8 cellular contexts compared by ENCODE assay signal in the genomic region with DNA sequence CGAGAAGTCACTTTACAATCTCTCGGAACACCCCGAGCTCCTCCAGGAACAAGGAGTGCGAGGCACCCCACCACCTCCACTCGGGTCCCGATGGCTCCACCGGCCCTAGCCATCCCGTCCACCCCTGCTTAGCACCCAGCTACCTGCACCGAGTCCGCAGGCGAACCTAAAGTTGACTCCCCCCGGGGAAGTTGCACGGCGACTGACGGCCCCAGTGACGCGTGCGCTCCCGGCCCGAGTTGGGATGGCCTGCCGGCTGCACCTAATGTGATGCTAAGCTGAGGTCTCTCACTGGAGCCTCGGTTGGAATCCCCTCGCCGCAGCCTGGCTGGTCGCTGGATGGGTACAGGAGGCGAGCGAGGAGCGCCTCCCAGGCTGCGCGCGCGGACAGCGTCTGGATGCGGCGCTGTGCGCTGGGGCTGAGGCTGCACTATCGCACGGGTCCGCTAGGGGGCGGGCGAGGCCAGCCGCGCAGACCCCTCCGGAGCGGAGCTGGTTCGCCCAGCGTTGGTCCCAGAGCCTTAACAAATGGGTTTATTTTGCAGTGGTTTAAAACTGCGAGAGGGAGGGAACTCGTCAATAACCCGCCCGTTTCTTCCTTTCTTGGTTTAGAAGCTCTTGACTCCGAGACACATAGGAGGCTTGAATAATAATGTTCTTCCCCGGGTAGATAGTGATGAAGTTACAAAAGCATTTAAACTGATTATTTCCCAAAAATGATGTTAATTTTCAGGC. TPM values are rescaled to one million over a fixed set of nuclear protein-coding genes. Genes with fewer than 3 reads are reported as not detected.
DNase-seq lines count a peak whose midpoint lies in the region; ATAC-seq and TF ChIP-seq lines count a peak whose summit lies in the region.

A gene (minus strand): TSS at position 526 of the 735 bp plus-strand sequence. CDS start 1,426 bp downstream, outside the sequence.

- no peak within 1 kb of the TSS for H3K9ac ChIP-seq in BLaER1 treated with 17β-estradiol and CSF1 and Interleukin-3, amounts not matched to agents 10 nM and 100 nM

- peak within 1 kb of the TSS in 2 of 10 experiments; percentile 14; a peak in 1 of 20 replicates for H3K4me3 ChIP-seq in BLaER1 treated with 17β-estradiol and CSF1 and Interleukin-3, amounts not matched to agents 10 nM and 100 nM

- no peak within 1 kb of the TSS for H3K27ac Mint-ChIP-seq in natural killer cell
- H3K27ac Mint-ChIP-seq in stimulated activated naive CD8-positive, alpha-beta T cell treated with anti-CD3 and anti-CD28 coated beads, Interleukin-15, amount 100 ng/mL, for 72 hours = peak within 1 kb of the TSS; percentile 31 to 35

- ATAC-seq in GM18873 (IDR thresholded peaks at IDR 0.05; ENCODE audit: low FRiP score, unreplicated experiment) (peak; percentile 69), HG03097 (IDR thresholded peaks at IDR 0.05; ENCODE audit: low FRiP score, unreplicated experiment) (peak; percentile 68), natural killer cell (peak; percentile 67 to 93 (median 77))
- ATAC-seq in stimulated activated naive CD8-positive, alpha-beta T cell treated with anti-CD3 and anti-CD28 coated beads, Interleukin-15, amount 100 ng/mL, for 72 hours = peak; percentile 83

- H3K4me3 Mint-ChIP-seq in natural killer cell = no peak within 1 kb of the TSS
- peak within 1 kb of the TSS; percentile 74 to 83 for H3K4me3 Mint-ChIP-seq in stimulated activated naive CD8-positive, alpha-beta T cell treated with anti-CD3 and anti-CD28 coated beads, Interleukin-15, amount 100 ng/mL, for 72 hours

- peaks cover 16 to 35% of the 10 kb centered on the region in 2 donors for H3K27me3 Mint-ChIP-seq in natural killer cell (ENCODE audit: low read depth in 2 of 2)
- H3K27me3 Mint-ChIP-seq in stimulated activated naive CD8-positive, alpha-beta T cell treated with anti-CD3 and anti-CD28 coated beads, Interleukin-15, amount 100 ng/mL, for 72 hours = peaks cover 64% of the 10 kb centered on the region

- intact Hi-C loops in natural killer cell (cut with micrococcal nuclease) = no loop called here

- TF ChIP-seq CTCF in natural killer cell (IDR thresholded peaks at IDR 0.05) = peak; percentile 83

- H3K4me1 ChIP-seq in BLaER1 treated with 17β-estradiol and CSF1 and Interleukin-3, amounts not matched to agents 10 nM and 100 nM = peaks cover 0 to 17% (median 6%) of the 10 kb centered on the region in 10 experiments; a peak in 8 of 20 replicates

- peak; percentile 30 for DNase-seq in NCI-H510A (lab: John Stamatoyannopoulos, UW)
- peak; percentile 29 for DNase-seq in activated T-cell treated with anti-CD3 and anti-CD28 coated beads for 4 hours
- DNase-seq in fibroblast of gingiva (ENCODE audit: low read depth) = peak; percentile 61
- peak; percentile 35 for DNase-seq in natural killer cell
- DNase-seq in stimulated activated naive CD8-positive, alpha-beta T cell treated with anti-CD3 and anti-CD28 coated beads, Interleukin-15, amount 100 ng/mL, for 72 hours = peak; percentile 72 to 75

- no peaks in the 10 kb centered on the region for H3K9me3 Mint-ChIP-seq in natural killer cell
- H3K9me3 Mint-ChIP-seq in stimulated activated naive CD8-positive, alpha-beta T cell treated with anti-CD3 and anti-CD28 coated beads, Interleukin-15, amount 100 ng/mL, for 72 hours = no peaks in the 10 kb centered on the region

- H3K9me3 ChIP-seq in BLaER1 treated with 17β-estradiol and CSF1 and Interleukin-3, amounts not matched to agents 10 nM and 100 nM (replicated peaks in 1 of 11) = peaks cover 20 to 27% (median 23%) of the 10 kb centered on the region in 11 experiments

- H4K20me1 ChIP-seq in BLaER1 treated with 17β-estradiol and CSF1 and Interleukin-3, amounts not matched to agents 10 nM and 100 nM = no peaks in the 10 kb centered on the region

- peaks cover 0 to 12% (median 10%) of the 10 kb centered on the region in 11 experiments; a peak in 14 of 22 replicates for H3K27me3 ChIP-seq in BLaER1 treated with 17β-estradiol and CSF1 and Interleukin-3, amounts not matched to agents 10 nM and 100 nM

- H3K36me3 ChIP-seq in BLaER1 treated with 17β-estradiol and CSF1 and Interleukin-3, amounts not matched to agents 10 nM and 100 nM = peaks cover 0 to 14% (median 6%) of the 10 kb centered on the region in 11 experiments; a peak in 7 of 22 replicates

- H3K36me3 Mint-ChIP-seq in natural killer cell = no peaks in the 10 kb centered on the region

- no peak within 1 kb of the TSS for H3K27ac ChIP-seq in BLaER1 treated with 17β-estradiol and CSF1 and Interleukin-3, amounts not matched to agents 10 nM and 100 nM

- H3K4me2 ChIP-seq in BLaER1 treated with 17β-estradiol and CSF1 and Interleukin-3, amounts not matched to agents 10 nM and 100 nM = peak within 1 kb of the TSS in 7 of 11 experiments; percentile 7 to 68 (median 33); a peak in 9 of 22 replicates

- peaks cover 13% of the 10 kb centered on the region in 2 donors for H3K4me1 Mint-ChIP-seq in natural killer cell
- peaks cover 18% of the 10 kb centered on the region for H3K4me1 Mint-ChIP-seq in stimulated activated naive CD8-positive, alpha-beta T cell treated with anti-CD3 and anti-CD28 coated beads, Interleukin-15, amount 100 ng/mL, for 72 hours

RNA-seq across cellular contexts. Expression of the gene that starts here (rescaled TPM):
- total RNA-seq in natural killer cell = under 1 TPM; 0.14 to 0.33 (median 0.16) TPM

Comparison
In these comparisons a context has a peak if more than half of its experiments do, and no peak if none do; other contexts are left out.
1. Peak in DNase-seq and ATAC-seq in natural killer cell; RNA of the gene not detected or under 1 TPM.
2. H3K27ac Mint-ChIP-seq: peak in stimulated activated naive CD8-positive, alpha-beta T cell treated with anti-CD3 and anti-CD28 coated beads, Interleukin-15, amount 100 ng/mL, for 72 hours (2 of 2); none in natural killer cell (0 of 2).
3. Peak in every context shown above with its lines, with median percentiles within 50 percentile points of each other: ATAC-seq and DNase-seq.